Comparison of ENCODE assay signal across 1 cellular context in the genomic region with DNA sequence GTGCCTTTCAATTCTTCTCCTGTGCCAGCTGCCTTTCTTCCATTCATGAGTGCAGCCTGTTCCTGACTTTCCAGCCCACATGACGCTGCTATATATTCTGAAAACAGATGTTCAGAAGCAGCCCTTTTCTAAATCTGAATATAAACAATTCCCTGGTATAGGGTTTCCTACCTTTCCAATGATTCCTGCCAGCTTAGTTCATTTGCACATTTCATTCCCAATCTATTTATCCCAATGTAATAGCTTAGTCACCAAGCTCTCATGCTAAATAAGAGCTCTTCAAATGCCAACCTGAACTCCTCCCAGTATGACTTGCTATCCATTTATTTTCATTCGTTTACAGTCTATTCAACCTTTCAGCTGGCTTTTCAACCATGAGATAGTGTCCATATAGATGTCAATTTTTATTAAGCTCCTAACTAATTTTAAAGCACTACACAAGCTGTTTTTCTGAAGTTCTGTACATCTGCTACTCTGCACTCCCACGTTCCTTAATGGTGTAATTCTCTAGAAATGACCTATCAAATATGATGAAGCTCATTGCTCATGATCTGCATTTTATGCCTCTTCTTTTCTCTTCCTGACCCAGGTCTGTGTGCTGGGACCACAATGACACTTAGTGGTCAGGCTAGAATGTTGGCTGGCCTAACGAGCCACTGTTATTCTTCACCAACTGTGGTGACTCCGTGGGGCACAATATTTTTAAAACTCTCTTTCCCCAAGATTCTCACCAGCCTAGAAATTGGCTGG.
A peak's percentile ranks its signal among the peaks of the same experiment; 100 is the strongest.
TF ChIP-seq lines count a peak whose summit lies in the region.

No MANE protein-coding gene starts in this region.

TF ChIP-seq in SK-N-SH, 30 proteins besides CTCF, POLR2A, EP300 and RAD21 (continued from another document):
- TF ChIP-seq, protein P1, sequence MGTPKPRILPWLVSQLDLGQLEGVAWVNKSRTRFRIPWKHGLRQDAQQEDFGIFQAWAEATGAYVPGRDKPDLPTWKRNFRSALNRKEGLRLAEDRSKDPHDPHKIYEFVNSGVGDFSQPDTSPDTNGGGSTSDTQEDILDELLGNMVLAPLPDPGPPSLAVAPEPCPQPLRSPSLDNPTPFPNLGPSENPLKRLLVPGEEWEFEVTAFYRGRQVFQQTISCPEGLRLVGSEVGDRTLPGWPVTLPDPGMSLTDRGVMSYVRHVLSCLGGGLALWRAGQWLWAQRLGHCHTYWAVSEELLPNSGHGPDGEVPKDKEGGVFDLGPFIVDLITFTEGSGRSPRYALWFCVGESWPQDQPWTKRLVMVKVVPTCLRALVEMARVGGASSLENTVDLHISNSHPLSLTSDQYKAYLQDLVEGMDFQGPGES (IDR thresholded peaks at IDR 0.05; ENCODE audit: low read depth, low read length), result no peak
- 0 out of 2 replicates have a peak, but pooled peaks have one; percentile 27 for TF ChIP-seq MEF2A (IDR thresholded peaks at IDR 0.05; ENCODE audit: borderline replicate concordance, low read depth)
- peak; percentile 53; the same call in 1 of the 2 replicates for TF ChIP-seq JUND (IDR thresholded peaks at IDR 0.05)
- TF ChIP-seq FOSL2 (IDR thresholded peaks at IDR 0.05; ENCODE audit: borderline replicate concordance, low read depth), result peak; percentile 54
- 0 out of 2 replicates have a peak, but pooled peaks have one; percentile 30 for TF ChIP-seq TEAD4 (IDR thresholded peaks at IDR 0.05; ENCODE audit: borderline replicate concordance, insufficient read depth)
- TF ChIP-seq CHD2 (IDR thresholded peaks at IDR 0.05; ENCODE audit: low read length, partially characterized antibody), result no peak
- peak; percentile 48 for TF ChIP-seq NFIC (IDR thresholded peaks at IDR 0.05; ENCODE audit: borderline replicate concordance)
